Comparison of ENCODE assay signal across 20 cellular contexts in genomic region chr3:15280853-15281532, GRCh38. TPM values are rescaled to one million over a fixed set of nuclear protein-coding genes. Genes with fewer than 3 reads are reported as not detected.
DNase-seq lines count a peak whose midpoint lies in the region; ATAC-seq, FAIRE-seq and TF ChIP-seq lines count a peak whose summit lies in the region.
"Had no signal": no experiment of that assay in that cellular context is flagged by ENCODE, and none has a peak within 500 bp of the region (broad histone marks: within the 10 kb centered on the region; RNA-seq: fewer than 3 reads in every experiment).

No MANE protein-coding gene starts in this region.

- H3K9ac ChIP-seq in HepG2 (ENCODE audit: insufficient read depth, low read depth, low read length): no peak overlapping the region
- H3K9ac ChIP-seq: BLaER1 had no signal

- no peaks in the 10 kb centered on the region for H3K36me3 ChIP-seq in HepG2 (replicated peaks in 1 of 2; ENCODE audit: control insufficient read depth in 1 of 2, insufficient read depth in 2 of 2, low read length in 2 of 2)
- H3K36me3 ChIP-seq: BLaER1, gastrocnemius medialis, tibial nerve had no signal

- H3K27ac Mint-ChIP-seq in IgD-negative memory B cell: peak overlapping the region in 2 of 3 donors; percentile 32 to 76
- H3K27ac Mint-ChIP-seq in dendritic cell treated with granulocyte-macrophage colony-stimulating factor and Interleukin-4, amounts not matched to agents 40 ng/mL and 50 ng/mL, for 4 days: peak overlapping the region; percentile 11
- H3K27ac Mint-ChIP-seq: activated T-cell treated with anti-CD3 and anti-CD28 coated beads, Interleukin-2, amount 50 U/mL, for 72 hours had no signal

- H3K4me1 ChIP-seq in HepG2 (ENCODE audit: insufficient read depth, low read length): no peaks in the 10 kb centered on the region

- FAIRE-seq in HepG2 (lab: Jason Lieb, UNC): no peak
- FAIRE-seq: endothelial cell of umbilical vein, GM19239 had no signal

- BruUV-seq in HepG2 (replicated peaks; lab: Mats Ljungman, UMichigan): no TSS peak

- no peaks in the 10 kb centered on the region for H3K9me3 ChIP-seq in HepG2 (ENCODE audit: low read length)
- H3K9me3 ChIP-seq: BLaER1, gastrocnemius medialis, tibial nerve had no signal

- peaks cover 2% of the 10 kb centered on the region in 2 experiments; a peak in 1 of 5 replicates for H3K27me3 ChIP-seq in HepG2 (ENCODE audit: control insufficient read depth in 1 of 2, insufficient read depth in 2 of 2, low read length in 2 of 2)
- H3K27me3 ChIP-seq: gastrocnemius medialis, tibial nerve had no signal

- TF ChIP-seq EP300 in HepG2 (IDR thresholded peaks at IDR 0.05; ENCODE audit: low read depth in 2 of 2, low read length in 2 of 2): no peak
- TF ChIP-seq EP300 in HepG2 (CRISPR knock-in tag; IDR thresholded peaks at IDR 0.05; ENCODE audit: borderline replicate concordance): no peak

- intact Hi-C loops in dendritic cell treated with granulocyte-macrophage colony-stimulating factor and Interleukin-4, amounts not matched to agents 40 ng/mL and 50 ng/mL, for 4 days (cut with micrococcal nuclease): no loop called here
- intact Hi-C loops in HepG2 (cut with micrococcal nuclease; ENCODE audit: unreplicated experiment): no loop called here

- peak overlapping the region in 1 of 4 donors; percentile 75 for H3K4me3 Mint-ChIP-seq in IgD-negative memory B cell
- H3K4me3 Mint-ChIP-seq in dendritic cell treated with granulocyte-macrophage colony-stimulating factor and Interleukin-4, amounts not matched to agents 40 ng/mL and 50 ng/mL, for 4 days: no peak overlapping the region
- H3K4me3 Mint-ChIP-seq: activated CD4-positive, alpha-beta memory T cell treated with anti-CD3 and anti-CD28 coated beads for 36 hours; activated T-cell treated with anti-CD3 and anti-CD28 coated beads, Interleukin-2, amount 50 U/mL, for 72 hours had no signal

- H3K36me3 Mint-ChIP-seq in IgD-negative memory B cell: no peaks in the 10 kb centered on the region
- H3K36me3 Mint-ChIP-seq in dendritic cell treated with granulocyte-macrophage colony-stimulating factor and Interleukin-4, amounts not matched to agents 40 ng/mL and 50 ng/mL, for 4 days (ENCODE audit: low read depth): peaks cover 6% of the 10 kb centered on the region

- TF ChIP-seq POLR2A in HepG2 (IDR thresholded peaks at IDR 0.05; ENCODE audit: insufficient read depth in 1 of 2, low read depth in 2 of 2, low read length in 2 of 2): no peak

- CTCF ChIA-PET in HepG2 (lab: Yijun Ruan, JAX; ENCODE audit: low intra/inter-chr PET ratio, low total read pairs): no interaction called here

- ATAC-seq in HepG2 (peak; percentile 92), GM18858 (IDR thresholded peaks at IDR 0.05; ENCODE audit: unreplicated experiment) (no peak), HG02763 (IDR thresholded peaks at IDR 0.05; ENCODE audit: unreplicated experiment) (no peak), HG03097 (IDR thresholded peaks at IDR 0.05; ENCODE audit: low FRiP score, unreplicated experiment) (no peak), GM21786 (IDR thresholded peaks at IDR 0.05; ENCODE audit: unreplicated experiment) (no peak)
- ATAC-seq: activated T-cell treated with anti-CD3 and anti-CD28 coated beads, Interleukin-2, amount 50 U/mL, for 72 hours; gastrocnemius medialis; Panc1 had no signal

- H3K4me2 ChIP-seq in HepG2 (ENCODE audit: low read depth, low read length): no peak overlapping the region
- H3K4me2 ChIP-seq: BLaER1 had no signal

- H3K27me3 Mint-ChIP-seq in IgD-negative memory B cell: peaks cover 1% of the 10 kb centered on the region
- H3K27me3 Mint-ChIP-seq in dendritic cell treated with granulocyte-macrophage colony-stimulating factor and Interleukin-4, amounts not matched to agents 40 ng/mL and 50 ng/mL, for 4 days: peaks cover 7% of the 10 kb centered on the region
- H3K27me3 Mint-ChIP-seq: activated CD4-positive, alpha-beta memory T cell treated with anti-CD3 and anti-CD28 coated beads for 36 hours had no signal

- no peak for TF ChIP-seq RAD21 in HepG2 (CRISPR knock-in tag; IDR thresholded peaks at IDR 0.05)

- no peaks in the 10 kb centered on the region for H4K20me1 ChIP-seq in HepG2 (ENCODE audit: insufficient read depth, low read length)
- H4K20me1 ChIP-seq: BLaER1 had no signal

- H3K4me1 Mint-ChIP-seq in IgD-negative memory B cell: peaks cover 59 to 65% (median 65%) of the 10 kb centered on the region in 3 donors
- H3K4me1 Mint-ChIP-seq in dendritic cell treated with granulocyte-macrophage colony-stimulating factor and Interleukin-4, amounts not matched to agents 40 ng/mL and 50 ng/mL, for 4 days (ENCODE audit: low read depth): peaks cover 19% of the 10 kb centered on the region

- 37% methylated on average over 10 of the region's 10 CpGs for WGBS in HepG2 (ENCODE audit: low lambda C conversion rate)

- in situ Hi-C loops in HepG2 (cut with HindIII; ENCODE audit: extremely low pct_ligation_motif_present, low pct_unique_long_range_greater_than_20kb): no loop called here

- H2AFZ ChIP-seq in HepG2 (ENCODE audit: low read length): no peak overlapping the region

- DNase-seq in HepG2 (ENCODE audit: low spot score) (peak; percentile 21), substantia nigra (lab: John Stamatoyannopoulos, UW) (peak in 6 of 49 donors; percentile 17 to 45 (median 33))
- DNase-seq: activated CD4-positive, alpha-beta memory T cell treated with anti-CD3 and anti-CD28 coated beads for 36 hours; activated T-cell treated with anti-CD3 and anti-CD28 coated beads, Interleukin-2, amount 50 U/mL, for 72 hours; DMS79 treated with DMSO at 0.1 percent for 48 hours; gastrocnemius medialis; NCI-H82; occipital lobe; stimulated activated CD4-positive, alpha-beta T cell treated with anti-CD3 and anti-CD28 coated beads, Interleukin-2, amount 100 ng/mL, for 48 hours had no signal

- no peak overlapping the region for H3K27ac ChIP-seq in HepG2 (ENCODE audit: extremely low read length, insufficient read depth, low read length)
- peak overlapping the region; percentile 82 for H3K27ac ChIP-seq in substantia nigra (ENCODE audit: low read depth, low read length, poor library complexity, severe bottlenecking)
- H3K27ac ChIP-seq: BLaER1, gastrocnemius medialis had no signal

- no peak for TF ChIP-seq CTCF in HepG2 (CRISPR knock-in tag; IDR thresholded peaks at IDR 0.05)

- H3K9me3 Mint-ChIP-seq in IgD-negative memory B cell: peaks cover 0 to 2% (median 0%) of the 10 kb centered on the region in 3 donors
- no peaks in the 10 kb centered on the region for H3K9me3 Mint-ChIP-seq in dendritic cell treated with granulocyte-macrophage colony-stimulating factor and Interleukin-4, amounts not matched to agents 40 ng/mL and 50 ng/mL, for 4 days
- H3K9me3 Mint-ChIP-seq: activated CD4-positive, alpha-beta memory T cell treated with anti-CD3 and anti-CD28 coated beads for 36 hours; activated T-cell treated with anti-CD3 and anti-CD28 coated beads, Interleukin-2, amount 50 U/mL, for 72 hours had no signal

- H3K4me3 ChIP-seq in HepG2 (replicated peaks in 1 of 3; ENCODE audit: insufficient read depth in 1 of 3, low read depth in 2 of 3, low read length in 3 of 3): no peak overlapping the region
- H3K4me3 ChIP-seq: BLaER1, gastrocnemius medialis, tibial nerve had no signal

- POLR2A ChIA-PET in HepG2 (lab: Yijun Ruan, JAX): no interaction called here

- no peaks in the 10 kb centered on the region for H3K79me2 ChIP-seq in HepG2 (ENCODE audit: insufficient read depth, low read length)

TF ChIP-seq in HepG2, 621 proteins besides CTCF, POLR2A, EP300 and RAD21 (continues in another document):
- TF ChIP-seq FOSL2 (CRISPR knock-in tag; IDR thresholded peaks at IDR 0.05): no peak
- TF ChIP-seq ZBTB14 (CRISPR knock-in tag; IDR thresholded peaks at IDR 0.05): no peak
- no peak for TF ChIP-seq REPIN1 (CRISPR knock-in tag; IDR thresholded peaks at IDR 0.05; ENCODE audit: borderline replicate concordance, low read depth)
- TF ChIP-seq ETV5 (CRISPR knock-in tag; IDR thresholded peaks at IDR 0.05; ENCODE audit: borderline replicate concordance): no peak
- TF ChIP-seq KDM4B (CRISPR knock-in tag; IDR thresholded peaks at IDR 0.05): no peak
- no peak for TF ChIP-seq KAT7 (CRISPR knock-in tag; IDR thresholded peaks at IDR 0.05; ENCODE audit: borderline replicate concordance)

RNA-seq across cellular contexts. Expression of gene SH3BP5, which starts 51.4 kb away (rescaled TPM):
- polyA plus RNA-seq in IgD-negative memory B cell: 117 TPM
- total RNA-seq in HepG2 (2016; rRNA removed; fragmentation: Illumina TruSeq; extraction: Trizol): 0.09 TPM in 1 of 2 replicates, not detected in the other
- total RNA-seq in HepG2 (2016; cell fraction: cytosol; rRNA removed; fragmentation: Illumina TruSeq; extraction: Trizol; ENCODE audit: low read depth): not detected in 2 replicates
- total RNA-seq in HepG2 (2016; cell fraction: insoluble cytoplasmic fraction; rRNA removed; fragmentation: Illumina TruSeq; extraction: Trizol): 0.06 TPM in 1 of 2 replicates, not detected in the other
- not detected in 2 replicates for total RNA-seq in HepG2 (2016; cell fraction: membrane; rRNA removed; fragmentation: Illumina TruSeq; extraction: Trizol)
- not detected in 2 replicates for total RNA-seq in HepG2 (2016; cell fraction: nucleus; rRNA removed; fragmentation: Illumina TruSeq; extraction: Trizol)
- polyA plus RNA-seq in HepG2 (2011; rRNA removed): 0.09 and 0.16 TPM in 2 replicates
- 0.05 and 0.09 TPM in 2 replicates for polyA plus RNA-seq in HepG2 (2011; cell fraction: cytosol; rRNA removed)
- 0.26 TPM in 1 of 2 replicates, not detected in the other for polyA plus RNA-seq in HepG2 (2011; cell fraction: nucleus; rRNA removed)
- 0.11 TPM in 1 of 2 replicates, not detected in the other for polyA plus RNA-seq in HepG2 (2012)
- polyA plus RNA-seq in HepG2 (2016; cell fraction: cytosol; fragmentation: Illumina TruSeq; extraction: Trizol; ENCODE audit: low read depth): not detected in 2 replicates
- polyA plus RNA-seq in HepG2 (2016; cell fraction: insoluble cytoplasmic fraction; fragmentation: Illumina TruSeq; extraction: Trizol; ENCODE audit: low read depth): 0.25 TPM in 1 of 2 replicates, not detected in the other
- polyA plus RNA-seq in HepG2 (2016; cell fraction: membrane; fragmentation: Illumina TruSeq; extraction: Trizol; ENCODE audit: low read depth): not detected in 2 replicates
- not detected in 2 replicates for polyA plus RNA-seq in HepG2 (2016; cell fraction: nucleus; fragmentation: Illumina TruSeq; extraction: Trizol; ENCODE audit: insufficient read depth, low read depth)
- polyA minus RNA-seq in HepG2 (2011; rRNA and poly(A)+ RNA removed; ENCODE audit: low replicate concordance): 0.18 and 30.8 TPM in 2 replicates
- not detected in 2 replicates for polyA minus RNA-seq in HepG2 (2011; cell fraction: cytosol; rRNA and poly(A)+ RNA removed)
- 0.52 TPM in 1 of 2 replicates, not detected in the other for polyA minus RNA-seq in HepG2 (2011; cell fraction: nucleus; rRNA and poly(A)+ RNA removed)

Comparison
In these comparisons a context has a peak if more than half of its experiments do, and no peak if none do; other contexts are left out.
1. RNA of gene SH3BP5, which starts 51.4 kb away (polyA plus RNA-seq): 117 TPM in IgD-negative memory B cell (single experiment); 0.05 to 0.26 TPM in HepG2; every median in the first group is over 10 times any median in the second.